Comparison of ENCODE assay signal across 14 cellular contexts in genomic region chr16:14428043-14428442, GRCh38.
"Had no signal": no experiment of that assay in that cellular context is flagged by ENCODE, and none has a peak within 500 bp of the region (broad histone marks: within the 10 kb centered on the region; RNA-seq: fewer than 3 reads in every experiment).

No MANE protein-coding gene starts in this region.

- H3K36me3 ChIP-seq: thoracic aorta had no signal

- DNase-seq: activated CD4-positive, alpha-beta T cell treated with anti-CD3 and anti-CD28 coated beads for 1 hour; activated gamma-delta T cell; body of pancreas; endodermal cell; glutamatergic neuron; islet precursor cell; lower lobe of right lung; stimulated activated CD4-positive, alpha-beta T cell treated with anti-CD3 and anti-CD28 coated beads, Interleukin-2, amount 100 ng/mL, for 24 hours; SW 1271 had no signal

- H3K9me3 ChIP-seq: body of pancreas, lower lobe of right lung, thoracic aorta had no signal

- H2AFZ ChIP-seq: parathyroid adenoma had no signal

- ATAC-seq: body of pancreas, lower lobe of right lung had no signal

- H3K4me1 ChIP-seq: body of pancreas, lower lobe of right lung had no signal

- H3K4me3 ChIP-seq: body of pancreas, lower lobe of right lung, thoracic aorta had no signal

- H3K79me2 ChIP-seq: parathyroid adenoma had no signal

- FAIRE-seq: colon had no signal

- H3K27ac ChIP-seq: body of pancreas, foreskin keratinocyte, lower lobe of right lung, parathyroid adenoma, VCaP had no signal

- H3K27me3 ChIP-seq: body of pancreas, foreskin keratinocyte had no signal

- H3K9ac ChIP-seq: parathyroid adenoma had no signal
